8 cellular contexts compared by ENCODE assay signal in genomic region chrX:7132335-7133035, GRCh38. TPM values are rescaled to one million over a fixed set of nuclear protein-coding genes. Genes with fewer than 3 reads are reported as not detected.
DNase-seq lines count a peak whose midpoint lies in the region; ATAC-seq and TF ChIP-seq lines count a peak whose summit lies in the region.

No MANE protein-coding gene starts in this region.

- intact Hi-C loops in Right ventricle myocardium superior (cut with DNase I) = no loop called here

- CTCF ChIA-PET in HEK293T (lab: Yijun Ruan, JAX) = interaction anchor here (0.8 kb wide), 1 partner anchor 15 kb away, joined by 4 read pairs; the partner anchor contains the start of gene STS

- POLR2A ChIA-PET in HEK293T (lab: Yijun Ruan, JAX) = no interaction called here

- H3K4me3 ChIP-seq in retinal pigment epithelial cell (ENCODE audit: low read length) = no peak overlapping the region

- H3K9me3 Mint-ChIP-seq in activated T-cell treated with anti-CD3 and anti-CD28 coated beads, Interleukin-2, amount 50 U/mL, for 24 hours = no peaks in the 10 kb centered on the region

- peak; percentile 33 for DNase-seq in 8988T
- DNase-seq in GM04504 (ENCODE audit: low read depth) = peak; percentile 59
- peak; percentile 6 for DNase-seq in HEK293T (ENCODE audit: extremely low spot score)
- DNase-seq in NAMALWA (ENCODE audit: low spot score) = peak; percentile 60
- peak; percentile 41 for DNase-seq in activated T-cell treated with anti-CD3 and anti-CD28 coated beads, Interleukin-2, amount 50 U/mL, for 24 hours
- DNase-seq in Right ventricle myocardium superior = peak; percentile 41
- peak; percentile 77 for DNase-seq in retinal pigment epithelial cell (ENCODE audit: low read depth)
- no peak for DNase-seq in GM19240 (ENCODE audit: insufficient read length, low spot score)

- peaks cover 47% of the 10 kb centered on the region for H3K4me1 Mint-ChIP-seq in activated T-cell treated with anti-CD3 and anti-CD28 coated beads, Interleukin-2, amount 50 U/mL, for 24 hours (ENCODE audit: low read depth)

- H3K4me3 Mint-ChIP-seq in activated T-cell treated with anti-CD3 and anti-CD28 coated beads, Interleukin-2, amount 50 U/mL, for 24 hours = no peak overlapping the region

- peak; percentile 79 for ATAC-seq in Right ventricle myocardium superior (ENCODE audit: poor library complexity)

- no peaks in the 10 kb centered on the region for H3K27me3 Mint-ChIP-seq in activated T-cell treated with anti-CD3 and anti-CD28 coated beads, Interleukin-2, amount 50 U/mL, for 24 hours

- peaks cover 27% of the 10 kb centered on the region for H3K36me3 Mint-ChIP-seq in activated T-cell treated with anti-CD3 and anti-CD28 coated beads, Interleukin-2, amount 50 U/mL, for 24 hours (ENCODE audit: low read depth)

- peak; percentile 82 for TF ChIP-seq CTCF in retinal pigment epithelial cell (conservative IDR thresholded peaks at IDR 0.05; ENCODE audit: low read depth, low read length)

- peak overlapping the region; percentile 64 for H3K27ac Mint-ChIP-seq in activated T-cell treated with anti-CD3 and anti-CD28 coated beads, Interleukin-2, amount 50 U/mL, for 24 hours

TF ChIP-seq in HEK293T, 16 proteins besides CTCF, POLR2A, EP300 and RAD21:
- TF ChIP-seq FOXA1 (IDR thresholded peaks at IDR 0.05) (no peak), BHLHE40 (IDR thresholded peaks at IDR 0.05; ENCODE audit: borderline replicate concordance) (no peak), TARDBP (IDR thresholded peaks at IDR 0.05) (no peak), LEF1 (IDR thresholded peaks at IDR 0.05; ENCODE audit: borderline replicate concordance) (no peak), HDGF (IDR thresholded peaks at IDR 0.05; ENCODE audit: borderline replicate concordance) (no peak), L3MBTL2 (conservative IDR thresholded peaks at IDR 0.05) (no peak), ZNF384 (IDR thresholded peaks at IDR 0.05) (no peak), ARNT (IDR thresholded peaks at IDR 0.05) (no peak), SP1 (IDR thresholded peaks at IDR 0.05) (no peak), FOXM1 (IDR thresholded peaks at IDR 0.05; ENCODE audit: borderline replicate concordance) (no peak), FOXK2 (IDR thresholded peaks at IDR 0.05) (no peak), SUZ12 (IDR thresholded peaks at IDR 0.05) (no peak)
- TF ChIP-seq, protein P1, sequence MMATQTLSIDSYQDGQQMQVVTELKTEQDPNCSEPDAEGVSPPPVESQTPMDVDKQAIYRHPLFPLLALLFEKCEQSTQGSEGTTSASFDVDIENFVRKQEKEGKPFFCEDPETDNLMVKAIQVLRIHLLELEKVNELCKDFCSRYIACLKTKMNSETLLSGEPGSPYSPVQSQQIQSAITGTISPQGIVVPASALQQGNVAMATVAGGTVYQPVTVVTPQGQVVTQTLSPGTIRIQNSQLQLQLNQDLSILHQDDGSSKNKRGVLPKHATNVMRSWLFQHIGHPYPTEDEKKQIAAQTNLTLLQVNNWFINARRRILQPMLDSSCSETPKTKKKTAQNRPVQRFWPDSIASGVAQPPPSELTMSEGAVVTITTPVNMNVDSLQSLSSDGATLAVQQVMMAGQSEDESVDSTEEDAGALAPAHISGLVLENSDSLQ (IDR thresholded peaks at IDR 0.05) = no peak

RNA-seq across cellular contexts. Expression of gene STS, which starts 15.0 kb away (rescaled TPM):
- total RNA-seq in Right ventricle myocardium superior = 4.3 TPM

RNA-seq across cellular contexts. Expression of gene PUDP, which starts 15.5 kb away (rescaled TPM):
- total RNA-seq in Right ventricle myocardium superior = 21.6 TPM
